14 cellular contexts compared by ENCODE assay signal in genomic region chr4:5968246-5968645, GRCh38. TPM values are rescaled to one million over a fixed set of nuclear protein-coding genes. Genes with fewer than 3 reads are reported as not detected.
DNase-seq lines count a peak whose midpoint lies in the region; ATAC-seq, FAIRE-seq and TF ChIP-seq lines count a peak whose summit lies in the region.
"Had no signal": no experiment of that assay in that cellular context is flagged by ENCODE, and none has a peak within 500 bp of the region (broad histone marks: within the 10 kb centered on the region; RNA-seq: fewer than 3 reads in every experiment).

No MANE protein-coding gene starts in this region.

- H3K27me3 ChIP-seq in H1 (replicated peaks in 1 of 4; ENCODE audit: control insufficient read depth in 3 of 4, extremely low read depth in 1 of 4, insufficient read depth in 3 of 4, low read length in 3 of 4) (peaks cover 0 to 2% (median 0%) of the 10 kb centered on the region in 4 experiments; a peak in 1 of 7 replicates), neuronal stem cell (ENCODE audit: control insufficient read depth in 3 of 3, insufficient read depth in 3 of 3, low read depth in 1 of 3, low read length in 3 of 3) (peaks cover 0 to 30% (median 0%) of the 10 kb centered on the region in 3 experiments)
- H3K27me3 ChIP-seq: BE2C had no signal

- H2BK5ac ChIP-seq in H1 (ENCODE audit: low read depth, low read length) (no peak overlapping the region), neuronal stem cell (ENCODE audit: low read length) (no peak overlapping the region)

- TF ChIP-seq EP300 in H1 (IDR thresholded peaks at IDR 0.05; ENCODE audit: borderline replicate concordance in 1 of 2, low read depth in 2 of 2, low read length in 2 of 2) = no peak

- WGBS in H1 (ENCODE audit: extremely low coverage in 1 of 2, insufficient coverage in 1 of 2, insufficient read length in 1 of 2, insufficient replicate concordance in 2 of 2, low coverage in 1 of 2, low lambda C conversion rate in 2 of 2, missing lambda C conversion rate in 1 of 2), 2 experiments = 93% methylated on average over 10 of the region's 10 CpGs; no CpG with 5 or more reads in 1 of the 2 experiments
- WGBS in neuronal stem cell (ENCODE audit: extremely low coverage in 2 of 2, insufficient read length in 2 of 2, insufficient replicate concordance in 1 of 2), 2 donors = no CpG with 5 or more reads among the region's 10 CpGs

- no peak for ATAC-seq in natural killer cell treated with Interleukin-12 subunit alpha and Interleukin-12 subunit beta and Interleukin-15 and Interleukin-18, amount 100 ng/mL, for 72 hours
- ATAC-seq in natural killer cell = no peak
- ATAC-seq: A549, HCT116 had no signal

- H4K8ac ChIP-seq in H1 (ENCODE audit: extremely low read depth, insufficient read depth, low read length) (no peak overlapping the region), neuronal stem cell (ENCODE audit: low read depth, low read length) (no peak overlapping the region)

- no peak overlapping the region for H4K5ac ChIP-seq in H1 (ENCODE audit: insufficient read length, low read depth, low read length)

- H3K23ac ChIP-seq in H1 (ENCODE audit: insufficient read length) (no peak overlapping the region), neuronal stem cell (ENCODE audit: low read depth, low read length, poor library complexity) (peak overlapping the region; percentile 32)

- H3K9me3 Mint-ChIP-seq in natural killer cell treated with Interleukin-12 subunit alpha and Interleukin-12 subunit beta and Interleukin-15 and Interleukin-18, amount 100 ng/mL, for 72 hours = no peaks in the 10 kb centered on the region
- H3K9me3 Mint-ChIP-seq in natural killer cell = no peaks in the 10 kb centered on the region
- H3K9me3 Mint-ChIP-seq in activated naive CD4-positive, alpha-beta T cell treated with anti-CD3 and anti-CD28 coated beads for 36 hours = no peaks in the 10 kb centered on the region
- H3K9me3 Mint-ChIP-seq: CD8-positive, alpha-beta memory T cell had no signal

- no peaks in the 10 kb centered on the region for H4K20me1 ChIP-seq in H1 (replicated peaks in 1 of 2; ENCODE audit: control insufficient read depth in 1 of 2, insufficient read depth in 2 of 2, low read length in 2 of 2)

- DNase-seq in natural killer cell treated with Interleukin-12 subunit alpha and Interleukin-12 subunit beta and Interleukin-15 and Interleukin-18, amount 100 ng/mL, for 72 hours (ENCODE audit: low spot score) = peak; percentile 16
- no peak for DNase-seq in natural killer cell
- no peak for DNase-seq in H1 (ENCODE audit: low read depth in 1 of 2, low spot score in 2 of 2)
- DNase-seq in neuronal stem cell (ENCODE audit: low spot score) = no peak
- DNase-seq in NCI-H1436 (lab: John Stamatoyannopoulos, UW) = no peak
- no peak for DNase-seq in activated naive CD4-positive, alpha-beta T cell treated with anti-CD3 and anti-CD28 coated beads for 36 hours
- DNase-seq in GOT3 (lab: John Stamatoyannopoulos, UW) = no peak
- DNase-seq: BE2C; CD8-positive, alpha-beta memory T cell; GF-D8 had no signal

- H2BK20ac ChIP-seq in H1 (ENCODE audit: low read length) = no peak overlapping the region

- H3K9ac ChIP-seq in H1 (replicated peaks in 1 of 4; ENCODE audit: extremely low read depth in 1 of 4, low read depth in 3 of 4, low read length in 3 of 4) (no peak overlapping the region), neuronal stem cell (ENCODE audit: low read depth, low read length, poor library complexity) (no peak overlapping the region)

- no peak overlapping the region for H3K4me3 Mint-ChIP-seq in natural killer cell treated with Interleukin-12 subunit alpha and Interleukin-12 subunit beta and Interleukin-15 and Interleukin-18, amount 100 ng/mL, for 72 hours
- no peak overlapping the region for H3K4me3 Mint-ChIP-seq in natural killer cell
- H3K4me3 Mint-ChIP-seq in activated naive CD4-positive, alpha-beta T cell treated with anti-CD3 and anti-CD28 coated beads for 36 hours = no peak overlapping the region
- H3K4me3 Mint-ChIP-seq: CD8-positive, alpha-beta memory T cell had no signal

- H3K4ac ChIP-seq in H1 (replicated peaks; ENCODE audit: insufficient read length, low read depth, low read length) (peak overlapping the region; percentile 8), neuronal stem cell (ENCODE audit: low read length) (no peak overlapping the region)

- no peak overlapping the region for H3K14ac ChIP-seq in H1 (ENCODE audit: insufficient read length)
- no peak overlapping the region for H3K14ac ChIP-seq in neuronal stem cell (ENCODE audit: low read length)

- H3K9me3 ChIP-seq in H1 (ENCODE audit: insufficient read depth in 2 of 2, low read depth in 1 of 2, low read length in 1 of 2) = no peaks in the 10 kb centered on the region
- H3K9me3 ChIP-seq in neuronal stem cell (replicated peaks in 1 of 2; ENCODE audit: control insufficient read depth in 2 of 2, insufficient read depth in 1 of 2, low read depth in 1 of 2, low read length in 2 of 2) = no peaks in the 10 kb centered on the region
- H3K9me3 ChIP-seq: A549, BE2C had no signal

- no peak for TF ChIP-seq RAD21 in H1 (IDR thresholded peaks at IDR 0.05 in 1 of 2, conservative IDR thresholded peaks at IDR 0.05 in 1 of 2; ENCODE audit: low read depth in 2 of 2, low read length in 2 of 2)

- H4K91ac ChIP-seq in H1 (replicated peaks; ENCODE audit: insufficient read length, low read length) = no peak overlapping the region
- no peak overlapping the region for H4K91ac ChIP-seq in neuronal stem cell (ENCODE audit: low read depth, low read length, poor library complexity)

- H3K4me3 ChIP-seq in H1 (ENCODE audit: extremely low read depth in 1 of 4, insufficient read depth in 2 of 4, low read depth in 3 of 4, low read length in 4 of 4) (no peak overlapping the region), neuronal stem cell (ENCODE audit: low read length in 2 of 2) (no peak overlapping the region)
- H3K4me3 ChIP-seq: A549 had no signal

- no peak overlapping the region for H3K18ac ChIP-seq in H1 (ENCODE audit: extremely low read depth, low read length)
- no peak overlapping the region for H3K18ac ChIP-seq in neuronal stem cell (ENCODE audit: low read length)

- POLR2A ChIA-PET in H1 (lab: Charles Lee; ENCODE audit: partially characterized antibody) = no interaction called here

- no peak for TF ChIP-seq POLR2A in H1 (IDR thresholded peaks at IDR 0.05; ENCODE audit: control extremely low read depth in 1 of 2, low read depth in 2 of 2, low read length in 2 of 2)

- no peak overlapping the region for H3K56ac ChIP-seq in H1 (replicated peaks; ENCODE audit: insufficient read length, low read depth, low read length)

- TF ChIP-seq CTCF in natural killer cell (IDR thresholded peaks at IDR 0.05) (no peak), H1 (IDR thresholded peaks at IDR 0.05; ENCODE audit: control extremely low read depth in 1 of 3, insufficient read depth in 1 of 3, low read depth in 1 of 3, low read length in 3 of 3) (no peak)

- no peak overlapping the region for H2BK15ac ChIP-seq in H1 (ENCODE audit: low read length)
- no peak overlapping the region for H2BK15ac ChIP-seq in neuronal stem cell (ENCODE audit: low read length)

- CTCF ChIA-PET in H1 (lab: Charles Lee; ENCODE audit: partially characterized antibody) = no interaction called here
- CTCF ChIA-PET in activated naive CD4-positive, alpha-beta T cell treated with anti-CD3 and anti-CD28 coated beads for 36 hours (lab: Charles Lee) = no interaction called here

- H3K4me1 Mint-ChIP-seq in natural killer cell treated with Interleukin-12 subunit alpha and Interleukin-12 subunit beta and Interleukin-15 and Interleukin-18, amount 100 ng/mL, for 72 hours (ENCODE audit: low read depth in 2 of 2) = no peaks in the 10 kb centered on the region
- H3K4me1 Mint-ChIP-seq in natural killer cell = no peaks in the 10 kb centered on the region
- H3K4me1 Mint-ChIP-seq in activated naive CD4-positive, alpha-beta T cell treated with anti-CD3 and anti-CD28 coated beads for 36 hours (ENCODE audit: low read depth) = no peaks in the 10 kb centered on the region
- H3K4me1 Mint-ChIP-seq: CD8-positive, alpha-beta memory T cell had no signal

- H2BK12ac ChIP-seq in H1 (ENCODE audit: low read depth, low read length) = no peak overlapping the region
- no peak overlapping the region for H2BK12ac ChIP-seq in neuronal stem cell (ENCODE audit: low read length)

- no peaks in the 10 kb centered on the region for H3K79me1 ChIP-seq in H1 (ENCODE audit: low read depth, low read length)
- H3K79me1 ChIP-seq in neuronal stem cell (ENCODE audit: low read depth, low read length) = no peaks in the 10 kb centered on the region

- no peak overlapping the region for H3K27ac ChIP-seq in H1 (ENCODE audit: low read depth, low read length)
- H3K27ac ChIP-seq in neuronal stem cell (replicated peaks; ENCODE audit: low read length) = no peak overlapping the region
- H3K27ac ChIP-seq: A549 had no signal

- H3K36me3 Mint-ChIP-seq in natural killer cell treated with Interleukin-12 subunit alpha and Interleukin-12 subunit beta and Interleukin-15 and Interleukin-18, amount 100 ng/mL, for 72 hours = no peaks in the 10 kb centered on the region
- no peaks in the 10 kb centered on the region for H3K36me3 Mint-ChIP-seq in natural killer cell
- H3K36me3 Mint-ChIP-seq in activated naive CD4-positive, alpha-beta T cell treated with anti-CD3 and anti-CD28 coated beads for 36 hours (ENCODE audit: low read depth) = no peaks in the 10 kb centered on the region
- H3K36me3 Mint-ChIP-seq: CD8-positive, alpha-beta memory T cell had no signal

- H3K23me2 ChIP-seq in H1 (ENCODE audit: low read depth, low read length) = no peaks in the 10 kb centered on the region

- no peaks in the 10 kb centered on the region for H3K36me3 ChIP-seq in H1 (ENCODE audit: control insufficient read depth in 2 of 4, insufficient read depth in 4 of 4, low read length in 3 of 4)
- H3K36me3 ChIP-seq in neuronal stem cell (replicated peaks in 1 of 2; ENCODE audit: control insufficient read depth in 2 of 2, insufficient read depth in 2 of 2, low read length in 2 of 2) = no peaks in the 10 kb centered on the region
- H3K36me3 ChIP-seq: BE2C had no signal

- no peaks in the 10 kb centered on the region for H3K79me2 ChIP-seq in H1 (ENCODE audit: control insufficient read depth in 1 of 2, insufficient read depth in 2 of 2, low read length in 2 of 2)

- peaks cover 0 to 5% of the 10 kb centered on the region in 2 donors for H3K27me3 Mint-ChIP-seq in natural killer cell treated with Interleukin-12 subunit alpha and Interleukin-12 subunit beta and Interleukin-15 and Interleukin-18, amount 100 ng/mL, for 72 hours
- peaks cover 0 to 8% of the 10 kb centered on the region in 2 donors for H3K27me3 Mint-ChIP-seq in natural killer cell (ENCODE audit: low read depth in 2 of 2)
- H3K27me3 Mint-ChIP-seq in activated naive CD4-positive, alpha-beta T cell treated with anti-CD3 and anti-CD28 coated beads for 36 hours (ENCODE audit: low read depth) = peaks cover 5% of the 10 kb centered on the region

- H2BK120ac ChIP-seq in H1 (replicated peaks; ENCODE audit: low read depth, low read length) (no peak overlapping the region), neuronal stem cell (ENCODE audit: low read depth, low read length) (no peak overlapping the region)

- FAIRE-seq in H1 (lab: Jason Lieb, UNC) = no peak
- FAIRE-seq: A549, H54 had no signal

- H3K4me1 ChIP-seq in H1 (replicated peaks in 1 of 4; ENCODE audit: control insufficient read depth in 3 of 4, insufficient read depth in 4 of 4, low read length in 3 of 4) = peaks cover 3 to 10% (median 4%) of the 10 kb centered on the region in 4 experiments; a peak in 6 of 7 replicates
- H3K4me1 ChIP-seq in neuronal stem cell (ENCODE audit: control insufficient read depth in 2 of 2, insufficient read depth in 1 of 2, low read depth in 1 of 2, low read length in 2 of 2) = peaks cover 0 to 5% of the 10 kb centered on the region in 2 donors
- H3K4me1 ChIP-seq: A549, BE2C had no signal

- intact Hi-C loops in natural killer cell (cut with micrococcal nuclease) = no loop called here
- intact Hi-C loops in activated naive CD4-positive, alpha-beta T cell treated with anti-CD3 and anti-CD28 coated beads for 36 hours (cut with micrococcal nuclease) = no loop called here

- H3K27ac Mint-ChIP-seq in natural killer cell treated with Interleukin-12 subunit alpha and Interleukin-12 subunit beta and Interleukin-15 and Interleukin-18, amount 100 ng/mL, for 72 hours = no peak overlapping the region
- no peak overlapping the region for H3K27ac Mint-ChIP-seq in natural killer cell
- H3K27ac Mint-ChIP-seq in activated naive CD4-positive, alpha-beta T cell treated with anti-CD3 and anti-CD28 coated beads for 36 hours = no peak overlapping the region
- H3K27ac Mint-ChIP-seq: CD8-positive, alpha-beta memory T cell had no signal

- H2AFZ ChIP-seq in H1 (ENCODE audit: low read length) (no peak overlapping the region), neuronal stem cell (ENCODE audit: low read length) (no peak overlapping the region)

- no peak overlapping the region for H3K4me2 ChIP-seq in H1 (ENCODE audit: insufficient read depth in 1 of 2, low read depth in 2 of 2, low read length in 2 of 2)
- H3K4me2 ChIP-seq in neuronal stem cell (ENCODE audit: insufficient read depth, low read length, poor library complexity, severe bottlenecking) = no peak overlapping the region
- H3K4me2 ChIP-seq: A549 had no signal

- H2AK5ac ChIP-seq in H1 (ENCODE audit: low read depth, low read length) (no peak overlapping the region), neuronal stem cell (ENCODE audit: low read depth, low read length) (no peak overlapping the region)

RNA-seq across cellular contexts. Expression of gene C4orf50, which starts 50.0 kb away (rescaled TPM):
- 1 to 10 TPM in 1 of 2 donors, under 1 TPM in 1; 0.81 to 6.9 TPM for total RNA-seq in natural killer cell treated with Interleukin-12 subunit alpha and Interleukin-12 subunit beta and Interleukin-15 and Interleukin-18, amount 100 ng/mL, for 72 hours
- total RNA-seq in natural killer cell = 1 to 10 TPM in 2 of 3 donors, under 1 TPM in 1; 0.63 to 2.7 (median 1.8) TPM
- total RNA-seq in H1 (2021; fragmentation: NEBNext Ultra II Directional; extraction: Animal tissue kit (Norgen Biotek cat#: 25700)) = 0.22 and 0.23 TPM in 2 replicates
- polyA plus RNA-seq in H1 (2011; rRNA removed) = 0.08 and 0.16 TPM in 2 replicates
- 0.14 TPM for polyA plus RNA-seq in H1 (2011; cell fraction: cytosol; rRNA removed)
- polyA plus RNA-seq in H1 (2011; cell fraction: nucleus; rRNA removed) = 0.44 TPM
- 0.15 to 0.25 TPM (median 0.20 TPM) in 4 replicates for polyA plus RNA-seq in H1 (2012, experiment 1 of 2)
- 0.04 TPM for polyA plus RNA-seq in H1 (2012, experiment 2 of 2)
- 0.06 TPM for polyA plus RNA-seq in H1 (2013, experiment 1 of 2)
- polyA plus RNA-seq in H1 (2013, experiment 2 of 2) = 0.09 TPM
- polyA minus RNA-seq in H1 (2011; rRNA and poly(A)+ RNA removed) = 0.32 and 0.46 TPM in 2 replicates
- polyA minus RNA-seq in H1 (2011; cell fraction: cytosol; rRNA and poly(A)+ RNA removed) = 0.22 TPM
- 0.70 TPM for polyA minus RNA-seq in H1 (2011; cell fraction: nucleus; rRNA and poly(A)+ RNA removed)
- polyA plus RNA-seq in neuronal stem cell (2013, experiment 1 of 2) = 0.01 TPM
- polyA plus RNA-seq in neuronal stem cell (2013, experiment 2 of 2) = 0.01 TPM
- total RNA-seq in activated naive CD4-positive, alpha-beta T cell treated with anti-CD3 and anti-CD28 coated beads for 36 hours = not detected
- polyA plus RNA-seq: A549, AG04450 had no signal
